ENCODE assay signal across 9 cellular contexts in genomic region chr7:158655931-158656441, GRCh38. TPM values are rescaled to one million over a fixed set of nuclear protein-coding genes. Genes with fewer than 3 reads are reported as not detected.
DNase-seq lines count a peak whose midpoint lies in the region; ATAC-seq lines count a peak whose summit lies in the region.
"Had no signal": no experiment of that assay in that cellular context is flagged by ENCODE, and none has a peak within 500 bp of the region (broad histone marks: within the 10 kb centered on the region; RNA-seq: fewer than 3 reads in every experiment).

No MANE protein-coding gene starts in this region.

- no peaks in the 10 kb centered on the region for H3K27me3 Mint-ChIP-seq in activated CD4-positive, alpha-beta T cell treated with anti-CD3 and anti-CD28 coated beads, Interleukin-2, amount 10 ng/mL, durations not matched to agents 7 days and 5 days
- H3K27me3 Mint-ChIP-seq: activated B cell treated with CpG ODN at 0.5 μM for 24 hours had no signal

- H3K27ac Mint-ChIP-seq in activated CD4-positive, alpha-beta T cell treated with anti-CD3 and anti-CD28 coated beads, Interleukin-2, amount 10 ng/mL, durations not matched to agents 7 days and 5 days: peak overlapping the region; percentile 86
- H3K27ac Mint-ChIP-seq: activated B cell treated with CpG ODN at 0.5 μM for 24 hours had no signal

- CTCF ChIA-PET in activated CD4-positive, alpha-beta T cell treated with anti-CD3 and anti-CD28 coated beads, Interleukin-2, amount 10 ng/mL, durations not matched to agents 7 days and 5 days (lab: Charles Lee): interaction anchor here (0.5 to 1.2 kb wide), 5 partner anchors 24 to 465 kb away, joined by 3 to 4 read pairs (median 3); no protein-coding TSS in a partner anchor

- DNase-seq in activated CD4-positive, alpha-beta T cell treated with anti-CD3 and anti-CD28 coated beads for 24 hours (ENCODE audit: low read depth in 2 of 2): peak; percentile 33 to 37
- no peak for DNase-seq in activated CD4-positive, alpha-beta T cell treated with anti-CD3 and anti-CD28 coated beads for 1 hour
- peak; percentile 64 for DNase-seq in activated CD4-positive, alpha-beta T cell treated with anti-CD3 and anti-CD28 coated beads, Interleukin-2, amount 10 ng/mL, durations not matched to agents 7 days and 5 days
- DNase-seq in stimulated activated CD4-positive, alpha-beta T cell treated with anti-CD3 and anti-CD28 coated beads, TNF-alpha, amount 100 ng/mL, for 24 hours (ENCODE audit: low read depth in 3 of 3): peak in 2 of 3 experiments; percentile 39 to 61
- DNase-seq in NCI-H748 treated with DMSO at 0.1 percent for 48 hours (lab: John Stamatoyannopoulos, UW): no peak
- DNase-seq in NCI-H1694 treated with DMSO at 0.1 percent for 48 hours (lab: John Stamatoyannopoulos, UW): no peak
- DNase-seq in T1000 (lab: John Stamatoyannopoulos, UW): no peak
- DNase-seq: activated B cell treated with CpG ODN at 0.5 μM for 24 hours had no signal

- ATAC-seq in HG02938 (IDR thresholded peaks at IDR 0.05; ENCODE audit: unreplicated experiment): peak; percentile 97

- H3K4me1 Mint-ChIP-seq in activated CD4-positive, alpha-beta T cell treated with anti-CD3 and anti-CD28 coated beads, Interleukin-2, amount 10 ng/mL, durations not matched to agents 7 days and 5 days: peaks cover 28% of the 10 kb centered on the region
- H3K4me1 Mint-ChIP-seq: activated B cell treated with CpG ODN at 0.5 μM for 24 hours had no signal

- H3K9me3 Mint-ChIP-seq in activated CD4-positive, alpha-beta T cell treated with anti-CD3 and anti-CD28 coated beads, Interleukin-2, amount 10 ng/mL, durations not matched to agents 7 days and 5 days: no peaks in the 10 kb centered on the region
- H3K9me3 Mint-ChIP-seq: activated B cell treated with CpG ODN at 0.5 μM for 24 hours had no signal

- H3K36me3 Mint-ChIP-seq in activated CD4-positive, alpha-beta T cell treated with anti-CD3 and anti-CD28 coated beads, Interleukin-2, amount 10 ng/mL, durations not matched to agents 7 days and 5 days (ENCODE audit: low read depth): peaks cover 52% of the 10 kb centered on the region

- no peak overlapping the region for H3K4me3 Mint-ChIP-seq in activated CD4-positive, alpha-beta T cell treated with anti-CD3 and anti-CD28 coated beads, Interleukin-2, amount 10 ng/mL, durations not matched to agents 7 days and 5 days
- H3K4me3 Mint-ChIP-seq: activated B cell treated with CpG ODN at 0.5 μM for 24 hours had no signal

- POLR2A ChIA-PET in activated CD4-positive, alpha-beta T cell treated with anti-CD3 and anti-CD28 coated beads, Interleukin-2, amount 10 ng/mL, durations not matched to agents 7 days and 5 days (lab: Charles Lee): no interaction called here

RNA-seq across cellular contexts. Expression of gene NCAPG2, which starts 48.6 kb away (rescaled TPM):
- 100 to 1,000 TPM; 139 to 173 TPM for total RNA-seq in activated CD4-positive, alpha-beta T cell treated with anti-CD3 and anti-CD28 coated beads, Interleukin-2, amount 10 ng/mL, durations not matched to agents 7 days and 5 days

Comparison
In these comparisons a context has a peak if more than half of its experiments do, and no peak if none do; other contexts are left out.
1. DNase-seq: peak in activated CD4-positive, alpha-beta T cell treated with anti-CD3 and anti-CD28 coated beads for 24 hours (2 of 2), activated CD4-positive, alpha-beta T cell treated with anti-CD3 and anti-CD28 coated beads, Interleukin-2, amount 10 ng/mL, durations not matched to agents 7 days and 5 days (single experiment) and stimulated activated CD4-positive, alpha-beta T cell treated with anti-CD3 and anti-CD28 coated beads, TNF-alpha, amount 100 ng/mL, for 24 hours (2 of 3); none in activated CD4-positive, alpha-beta T cell treated with anti-CD3 and anti-CD28 coated beads for 1 hour (single experiment), NCI-H748 treated with DMSO at 0.1 percent for 48 hours (single experiment), NCI-H1694 treated with DMSO at 0.1 percent for 48 hours (single experiment) and T1000 (single experiment).